In genomic region chr15:55222588-55222987, GRCh38 we compare ENCODE assay signal across 9 cellular contexts. TPM values are rescaled to one million over a fixed set of nuclear protein-coding genes. Genes with fewer than 3 reads are reported as not detected.
DNase-seq lines count a peak whose midpoint lies in the region; ATAC-seq and FAIRE-seq lines count a peak whose summit lies in the region.
"Had no signal": no experiment of that assay in that cellular context is flagged by ENCODE, and none has a peak within 500 bp of the region (broad histone marks: within the 10 kb centered on the region; RNA-seq: fewer than 3 reads in every experiment).

No MANE protein-coding gene starts in this region.

- no peaks in the 10 kb centered on the region for H3K27me3 ChIP-seq in ACC112 (ENCODE audit: insufficient read depth, low read length)
- H3K27me3 ChIP-seq: esophagus muscularis mucosa had no signal

- peak; percentile 93 for FAIRE-seq in GM19239 (lab: Jason Lieb, UNC)

- no peak overlapping the region for H3K4me3 ChIP-seq in ACC112 (ENCODE audit: low read depth, low read length)
- H3K4me3 ChIP-seq: esophagus muscularis mucosa had no signal

- peak overlapping the region; percentile 98 for H3K27ac ChIP-seq in ACC112 (ENCODE audit: low read depth, low read length)
- H3K27ac ChIP-seq: esophagus muscularis mucosa had no signal

- no peak overlapping the region for H2AFZ ChIP-seq in ACC112 (ENCODE audit: low read length, unreplicated experiment)

- ATAC-seq in HG03108 (IDR thresholded peaks at IDR 0.05; ENCODE audit: unreplicated experiment) (peak; percentile 71), HG03439 (IDR thresholded peaks at IDR 0.05; ENCODE audit: unreplicated experiment) (no peak)

- peaks cover 19% of the 10 kb centered on the region for H3K4me1 ChIP-seq in ACC112 (ENCODE audit: control insufficient read depth, insufficient read depth, low read length, unreplicated experiment)

- no peaks in the 10 kb centered on the region for H3K36me3 ChIP-seq in ACC112 (ENCODE audit: insufficient read depth, low read length)

- DNase-seq in GM19239 (ENCODE audit: insufficient read length, low spot score) (no peak), UCSD-AML1 (lab: John Stamatoyannopoulos, UW; ENCODE audit: unreplicated experiment) (peak; percentile 8), epidermal melanocyte (ENCODE audit: insufficient read length, low spot score) (no peak), COLO668 (lab: John Stamatoyannopoulos, UW; ENCODE audit: unreplicated experiment) (no peak), SK-N-DZ (ENCODE audit: low spot score) (no peak)

- no peaks in the 10 kb centered on the region for H3K79me2 ChIP-seq in ACC112 (ENCODE audit: control insufficient read depth, insufficient read depth, low read length, unreplicated experiment)

RNA-seq across cellular contexts. Expression of gene RSL24D1, which starts 25.8 kb away (rescaled TPM):
- 196 and 213 TPM in 2 replicates for polyA plus RNA-seq in SK-N-DZ (2014; cell fraction: cytosol; rRNA removed)
- polyA plus RNA-seq in SK-N-DZ (2014; cell fraction: nucleus; rRNA removed) = 91.5 and 129 TPM in 2 replicates
